In genomic region chr3:71591106-71591505, GRCh38 we compare ENCODE assay signal across 26 cellular contexts.
"Had no signal": no experiment of that assay in that cellular context is flagged by ENCODE, and none has a peak within 500 bp of the region (broad histone marks: within the 10 kb centered on the region; RNA-seq: fewer than 3 reads in every experiment).

No MANE protein-coding gene starts in this region.

- H2AFZ ChIP-seq: neural progenitor cell, parathyroid adenoma had no signal

- H3K4me1 ChIP-seq: neural progenitor cell, parathyroid adenoma had no signal

- H3K36me3 Mint-ChIP-seq: natural killer cell had no signal

- H3K27ac ChIP-seq: body of pancreas, left ventricle myocardium inferior, neural progenitor cell, parathyroid adenoma, psoas muscle, sigmoid colon, thyroid gland, upper lobe of left lung, vagina, VCaP had no signal

- H3K36me3 ChIP-seq: left ventricle myocardium inferior, neural progenitor cell, sigmoid colon, thyroid gland, upper lobe of left lung, vagina had no signal

- ATAC-seq: activated T-cell treated with anti-CD3 and anti-CD28 coated beads, Interleukin-2, amount 50 U/mL, for 4 hours; activated T-helper 17 cell treated with anti-CD3 and anti-CD28 coated beads, Interleukin-2, amount 50 U/mL, for 72 hours; body of pancreas; natural killer cell; psoas muscle had no signal

- H3K9me3 ChIP-seq: body of pancreas, psoas muscle, sigmoid colon, thyroid gland, upper lobe of left lung, vagina had no signal

- H3K27ac Mint-ChIP-seq: natural killer cell, neural progenitor cell had no signal

- H3K9me3 Mint-ChIP-seq: activated T-helper 17 cell treated with anti-CD3 and anti-CD28 coated beads, Interleukin-2, amount 50 U/mL, for 72 hours; natural killer cell had no signal

- DNase-seq: activated CD4-positive, alpha-beta T cell treated with anti-CD3 and anti-CD28 coated beads for 4 hours; activated CD4-positive, alpha-beta T cell treated with anti-CD3 and anti-CD28 coated beads, Interleukin-2, amount 50 U/mL, for 4 hours; activated gamma-delta T cell treated with Interleukin-2 at 50 U/mL for 16 hours; activated naive CD4-positive, alpha-beta T cell treated with anti-CD3 and anti-CD28 coated beads, Interleukin-2, amount 50 U/mL, for 16 hours; activated T-cell treated with anti-CD3 and anti-CD28 coated beads, Interleukin-2, amount 50 U/mL, for 4 hours; anterior cingulate cortex; body of pancreas; effector CD8-positive, alpha-beta T cell; islet precursor cell; left ventricle myocardium inferior; mesendoderm; natural killer cell; occipital lobe; psoas muscle; sigmoid colon; stimulated activated CD4-positive, alpha-beta T cell treated with anti-CD3 and anti-CD28 coated beads, Interleukin-15, amount 100 ng/mL, for 24 hours; stimulated activated CD4-positive, alpha-beta T cell treated with anti-CD3 and anti-CD28 coated beads, Interleukin-2, amount 100 ng/mL, for 24 hours; stimulated activated naive CD4-positive, alpha-beta T cell treated with Interleukin-2 at 50 U/mL for 16 hours; thyroid gland; upper lobe of left lung had no signal

- H3K9ac ChIP-seq: neural progenitor cell, parathyroid adenoma had no signal

- H3K27me3 Mint-ChIP-seq: activated T-helper 17 cell treated with anti-CD3 and anti-CD28 coated beads, Interleukin-2, amount 50 U/mL, for 72 hours had no signal

- H3K4me3 ChIP-seq: body of pancreas, left ventricle myocardium inferior, lung, neural progenitor cell, psoas muscle, sigmoid colon, thyroid gland, upper lobe of left lung, vagina had no signal

- H3K4me2 ChIP-seq: neural progenitor cell had no signal

- H3K4me3 Mint-ChIP-seq: activated T-cell treated with anti-CD3 and anti-CD28 coated beads, Interleukin-2, amount 50 U/mL, for 4 hours; activated T-helper 17 cell treated with anti-CD3 and anti-CD28 coated beads, Interleukin-2, amount 50 U/mL, for 72 hours; natural killer cell; neural progenitor cell had no signal

- H3K27me3 ChIP-seq: body of pancreas, neural progenitor cell, sigmoid colon, thyroid gland, upper lobe of left lung, vagina had no signal

- H3K79me2 ChIP-seq: parathyroid adenoma had no signal
